Comparison of ENCODE assay signal across 28 cellular contexts in genomic region chr4:155077860-155078259, GRCh38.
"Had no signal": no experiment of that assay in that cellular context is flagged by ENCODE, and none has a peak within 500 bp of the region (broad histone marks: within the 10 kb centered on the region; RNA-seq: fewer than 3 reads in every experiment).

No MANE protein-coding gene starts in this region.

- DNase-seq: activated CD4-positive, alpha-beta T cell treated with anti-CD3 and anti-CD28 coated beads for 4 hours; activated CD4-positive, alpha-beta T cell treated with anti-CD3 and anti-CD28 coated beads, Interleukin-2, amount 50 U/mL, for 4 hours; activated effector memory CD4-positive, alpha-beta T cell treated with Interleukin-2 at 50 U/mL for 16 hours; activated naive CD4-positive, alpha-beta T cell treated with Interleukin-2 at 50 U/mL for 16 hours; activated T-cell treated with anti-CD3 and anti-CD28 coated beads for 4 hours; activated T-cell treated with anti-CD3 and anti-CD28 coated beads, Interleukin-2, amount 50 U/mL, for 72 hours; aorta; body of pancreas; cerebellar nuclear complex; colonic mucosa; effector memory CD8-positive, alpha-beta T cell; mammary epithelial cell; midbrain; naive thymus-derived CD4-positive, alpha-beta T cell; occipital lobe; psoas muscle; stimulated activated CD4-positive, alpha-beta T cell treated with anti-CD3 and anti-CD28 coated beads, Interleukin-15, amount 100 ng/mL, for 24 hours; stimulated activated CD4-positive, alpha-beta T cell treated with anti-CD3 and anti-CD28 coated beads, Interleukin-2, amount 100 ng/mL, for 24 hours; stimulated activated naive B cell treated with anti-CD40 and anti-IgM and Interleukin-4, amounts not matched to agents 10 μg/mL and 1 μg/mL and 100 μg/mL, for 72 hours; stomach; T-cell; thyroid gland; upper lobe of left lung had no signal

- ATAC-seq: activated T-cell treated with anti-CD3 and anti-CD28 coated beads, Interleukin-2, amount 50 U/mL, for 72 hours; body of pancreas; effector memory CD8-positive, alpha-beta T cell; gastroesophageal sphincter; naive thymus-derived CD4-positive, alpha-beta T cell; psoas muscle; stimulated activated naive B cell treated with anti-CD40 and anti-IgM and Interleukin-4, amounts not matched to agents 10 μg/mL and 1 μg/mL and 100 μg/mL, for 72 hours; T-cell had no signal

- H3K27ac ChIP-seq: body of pancreas, cardiac muscle cell, colonic mucosa, gastroesophageal sphincter, hepatocyte, parathyroid adenoma, psoas muscle, right atrium auricular region, stomach, thyroid gland, upper lobe of left lung had no signal

- H3K9me3 ChIP-seq: body of pancreas, colonic mucosa, gastroesophageal sphincter, psoas muscle, right atrium auricular region, stomach, thyroid gland, upper lobe of left lung had no signal

- H3K4me1 ChIP-seq: colonic mucosa, gastroesophageal sphincter, parathyroid adenoma, psoas muscle, right atrium auricular region, stomach, upper lobe of left lung had no signal

- H3K27me3 ChIP-seq: body of pancreas, cardiac muscle cell, colonic mucosa, gastroesophageal sphincter, hepatocyte, right atrium auricular region, stomach, thyroid gland, upper lobe of left lung had no signal

- H3K36me3 ChIP-seq: cardiac muscle cell, colonic mucosa, gastroesophageal sphincter, right atrium auricular region, stomach, thyroid gland, upper lobe of left lung had no signal

- H3K4me3 ChIP-seq: body of pancreas, cardiac muscle cell, colonic mucosa, gastroesophageal sphincter, hepatocyte, psoas muscle, right atrium auricular region, stomach, thyroid gland, upper lobe of left lung had no signal
